ENCODE assay signal across 15 cellular contexts in the genomic region with DNA sequence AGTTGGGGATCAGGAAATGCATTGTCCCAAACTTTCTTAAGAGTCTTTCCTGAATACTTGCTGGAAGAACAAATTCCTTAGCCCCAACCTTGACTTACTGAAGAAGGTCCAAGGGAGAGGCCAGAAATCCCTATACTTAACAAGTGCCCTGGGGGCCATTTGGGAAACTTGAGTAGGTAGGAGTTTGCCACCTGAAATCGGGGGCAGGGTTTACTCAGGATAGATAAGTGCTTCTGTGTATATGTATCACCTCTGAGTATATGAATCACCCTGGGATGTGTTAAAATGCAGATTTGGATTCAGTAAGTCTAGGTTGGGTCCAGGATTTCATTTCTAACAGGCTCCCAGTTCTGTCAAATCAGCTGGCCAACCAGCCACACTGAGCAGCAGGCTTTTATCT. TPM values are rescaled to one million over a fixed set of nuclear protein-coding genes. Genes with fewer than 3 reads are reported as not detected.
DNase-seq lines count a peak whose midpoint lies in the region; ATAC-seq and TF ChIP-seq lines count a peak whose summit lies in the region.
"Had no signal": no experiment of that assay in that cellular context is flagged by ENCODE, and none has a peak within 500 bp of the region (broad histone marks: within the 10 kb centered on the region; RNA-seq: fewer than 3 reads in every experiment).

No MANE protein-coding gene starts in this region.

- DNase-seq in GM23338 (ENCODE audit: low spot score), result peak; percentile 8
- no peak for DNase-seq in RWPE2 (ENCODE audit: low spot score)
- DNase-seq in islet precursor cell, result peak; percentile 64
- no peak for DNase-seq in testis
- DNase-seq in SJCRH30, result no peak
- DNase-seq in stimulated activated CD4-positive, alpha-beta T cell treated with anti-CD3 and anti-CD28 coated beads, Interleukin-15, amount 100 ng/mL, for 24 hours, result no peak
- no peak for DNase-seq in activated naive CD8-positive, alpha-beta T cell treated with anti-CD3 and anti-CD28 coated beads for 36 hours
- DNase-seq: 8988T; CD4-positive, alpha-beta memory T cell; DMS153; DMS79; GM23248; HCEC 1CT had no signal

- no peaks in the 10 kb centered on the region; the same call in 1 of the 2 replicates for H3K4me1 ChIP-seq in GM23338 (ENCODE audit: insufficient read depth)
- H3K4me1 ChIP-seq in RWPE2 (ENCODE audit: insufficient read depth, poor library complexity, severe bottlenecking), result no peaks in the 10 kb centered on the region
- peaks cover 12% of the 10 kb centered on the region for H3K4me1 ChIP-seq in testis
- H3K4me1 ChIP-seq in SJCRH30, result no peaks in the 10 kb centered on the region
- H3K4me1 ChIP-seq: BLaER1 had no signal

- H3K79me2 ChIP-seq in GM23338 (replicated peaks; ENCODE audit: insufficient read depth), result no peaks in the 10 kb centered on the region

- peaks cover 6% of the 10 kb centered on the region for H3K4me1 Mint-ChIP-seq in GM23338
- H3K4me1 Mint-ChIP-seq in activated naive CD8-positive, alpha-beta T cell treated with anti-CD3 and anti-CD28 coated beads for 36 hours, result no peaks in the 10 kb centered on the region
- H3K4me1 Mint-ChIP-seq: CD14-positive monocyte; CD4-positive, alpha-beta memory T cell had no signal

- H3K27me3 Mint-ChIP-seq in GM23338 (ENCODE audit: insufficient read depth, low read depth, poor library complexity), result peaks cover 4% of the 10 kb centered on the region
- no peaks in the 10 kb centered on the region for H3K27me3 Mint-ChIP-seq in activated naive CD8-positive, alpha-beta T cell treated with anti-CD3 and anti-CD28 coated beads for 36 hours

- ATAC-seq in GM23338 (no peak), RWPE2 (ENCODE audit: low read depth) (peak; percentile 21; the same call in 1 of the 3 replicates)

- H3K27me3 ChIP-seq in GM23338 (ENCODE audit: insufficient read depth) (no peaks in the 10 kb centered on the region), RWPE2 (ENCODE audit: insufficient read depth, poor library complexity, severe bottlenecking) (no peaks in the 10 kb centered on the region), testis (no peaks in the 10 kb centered on the region), SJCRH30 (no peaks in the 10 kb centered on the region)
- H3K27me3 ChIP-seq: BLaER1 had no signal

- no peak overlapping the region for H3K4me3 Mint-ChIP-seq in GM23338
- H3K4me3 Mint-ChIP-seq in activated naive CD8-positive, alpha-beta T cell treated with anti-CD3 and anti-CD28 coated beads for 36 hours, result no peak overlapping the region
- H3K4me3 Mint-ChIP-seq: CD14-positive monocyte; CD4-positive, alpha-beta memory T cell had no signal

- H3F3A ChIP-seq in GM23338 (replicated peaks; ENCODE audit: low read depth), result no peaks in the 10 kb centered on the region

- no peak overlapping the region for H2AFZ ChIP-seq in GM23338
- H2AFZ ChIP-seq: GM23248 had no signal

- TF ChIP-seq CTCF in GM23338 (conservative IDR thresholded peaks at IDR 0.05; ENCODE audit: low read depth in 2 of 2), result no peak
- TF ChIP-seq CTCF in RWPE2 (IDR thresholded peaks at IDR 0.05; ENCODE audit: poor library complexity, severe bottlenecking), result no peak
- TF ChIP-seq CTCF in testis (IDR thresholded peaks at IDR 0.05), result no peak

- no peaks in the 10 kb centered on the region for H3K9me3 ChIP-seq in RWPE2 (ENCODE audit: severe bottlenecking)
- no peaks in the 10 kb centered on the region for H3K9me3 ChIP-seq in testis
- H3K9me3 ChIP-seq in SJCRH30 (replicated peaks), result no peaks in the 10 kb centered on the region
- H3K9me3 ChIP-seq: BLaER1 had no signal

- peaks cover 5% of the 10 kb centered on the region; the same call in 1 of the 3 replicates for H3K9me3 Mint-ChIP-seq in GM23338
- peaks cover 2% of the 10 kb centered on the region for H3K9me3 Mint-ChIP-seq in activated naive CD8-positive, alpha-beta T cell treated with anti-CD3 and anti-CD28 coated beads for 36 hours

- H4K20me1 ChIP-seq in GM23338 (replicated peaks; ENCODE audit: insufficient read depth), result no peaks in the 10 kb centered on the region
- H4K20me1 ChIP-seq: BLaER1 had no signal

- H3K27ac ChIP-seq in GM23338 (ENCODE audit: low read depth) (no peak overlapping the region), RWPE2 (ENCODE audit: poor library complexity, severe bottlenecking) (no peak overlapping the region), testis (peak overlapping the region; percentile 44 to 70), SJCRH30 (no peak overlapping the region)
- H3K27ac ChIP-seq: BLaER1, GM23248 had no signal

- no peak overlapping the region for H3K27ac Mint-ChIP-seq in GM23338
- H3K27ac Mint-ChIP-seq in activated naive CD8-positive, alpha-beta T cell treated with anti-CD3 and anti-CD28 coated beads for 36 hours, result no peak overlapping the region
- H3K27ac Mint-ChIP-seq: CD14-positive monocyte; CD4-positive, alpha-beta memory T cell had no signal

- 79 to 86% methylated on average over 1 of the region's 1 CpG for WGBS in testis, 2 donors

- no peaks in the 10 kb centered on the region for H3K36me3 ChIP-seq in GM23338 (ENCODE audit: insufficient read depth)
- H3K36me3 ChIP-seq in RWPE2 (ENCODE audit: low read depth), result no peaks in the 10 kb centered on the region
- H3K36me3 ChIP-seq in testis (ENCODE audit: low read depth, missing control alignments), result no peaks in the 10 kb centered on the region
- H3K36me3 ChIP-seq in SJCRH30, result no peaks in the 10 kb centered on the region
- H3K36me3 ChIP-seq: BLaER1 had no signal

- intact Hi-C loops in testis (cut with DNase I; ENCODE audit: low total_unique reads), result no loop called here

- H3K4me2 ChIP-seq in GM23338, result no peak overlapping the region
- H3K4me2 ChIP-seq: BLaER1 had no signal

- H3K4me3 ChIP-seq in GM23338, result no peak overlapping the region
- no peak overlapping the region for H3K4me3 ChIP-seq in RWPE2 (ENCODE audit: severe bottlenecking)
- H3K4me3 ChIP-seq in testis, result no peak overlapping the region
- no peak overlapping the region for H3K4me3 ChIP-seq in SJCRH30
- H3K4me3 ChIP-seq: BLaER1, GM23248 had no signal

- H3K9me2 ChIP-seq in GM23338 (ENCODE audit: insufficient read depth), result no peaks in the 10 kb centered on the region

- TF ChIP-seq POLR2A in testis (IDR thresholded peaks at IDR 0.05), result no peak

- H3K36me3 Mint-ChIP-seq in GM23338 (ENCODE audit: low read depth), result no peaks in the 10 kb centered on the region
- H3K36me3 Mint-ChIP-seq in activated naive CD8-positive, alpha-beta T cell treated with anti-CD3 and anti-CD28 coated beads for 36 hours, result no peaks in the 10 kb centered on the region
- H3K36me3 Mint-ChIP-seq: CD14-positive monocyte; CD4-positive, alpha-beta memory T cell had no signal

TF ChIP-seq in GM23338, 12 proteins besides CTCF, POLR2A, EP300 and RAD21 (continues in another document):
- TF ChIP-seq ZNF331 (CRISPR knock-in tag; IDR thresholded peaks at IDR 0.05; ENCODE audit: low read depth) (no peak), EZH2 (IDR thresholded peaks at IDR 0.05; ENCODE audit: low read depth, unreplicated experiment) (no peak), CREB1 (CRISPR knock-in tag; IDR thresholded peaks at IDR 0.05; ENCODE audit: low read depth) (no peak)
- TF ChIP-seq, protein P1, sequence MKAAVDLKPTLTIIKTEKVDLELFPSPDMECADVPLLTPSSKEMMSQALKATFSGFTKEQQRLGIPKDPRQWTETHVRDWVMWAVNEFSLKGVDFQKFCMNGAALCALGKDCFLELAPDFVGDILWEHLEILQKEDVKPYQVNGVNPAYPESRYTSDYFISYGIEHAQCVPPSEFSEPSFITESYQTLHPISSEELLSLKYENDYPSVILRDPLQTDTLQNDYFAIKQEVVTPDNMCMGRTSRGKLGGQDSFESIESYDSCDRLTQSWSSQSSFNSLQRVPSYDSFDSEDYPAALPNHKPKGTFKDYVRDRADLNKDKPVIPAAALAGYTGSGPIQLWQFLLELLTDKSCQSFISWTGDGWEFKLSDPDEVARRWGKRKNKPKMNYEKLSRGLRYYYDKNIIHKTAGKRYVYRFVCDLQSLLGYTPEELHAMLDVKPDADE (IDR thresholded peaks at IDR 0.05), result no peak

RNA-seq across cellular contexts. Expression of a gene that starts 47.9 kb away (rescaled TPM):
- 114 and 119 TPM in 2 replicates for total RNA-seq in GM23338 (2014; rRNA removed; shearing (Covaris generic))
- 276 TPM in 2 replicates for polyA plus RNA-seq in GM23338 (2016; fragmentation: Nextera tagmentation; extraction: Ambion mirVana)
- 100 to 1,000 TPM in 1 of 2 donors, 10 to 100 TPM in 1; 99.8 to 102 TPM for total RNA-seq in testis
- 37.8 TPM for polyA plus RNA-seq in testis (ENCODE audit: insufficient read depth, low read depth, low replicate concordance)
- 9.3 and 9.4 TPM in 2 replicates for total RNA-seq in SJCRH30 (2014; rRNA removed; shearing (Covaris generic))
- under 1 TPM in 1 of 2 experiments, not detected in 1; 0.30 TPM for total RNA-seq in activated naive CD8-positive, alpha-beta T cell treated with anti-CD3 and anti-CD28 coated beads for 36 hours

Comparison
In these comparisons a context has a peak if more than half of its experiments do, and no peak if none do; other contexts are left out.
1. DNase-seq: peak in GM23338 (single experiment) and islet precursor cell (single experiment); none in RWPE2 (single experiment), testis (single experiment), SJCRH30 (0 of 2), stimulated activated CD4-positive, alpha-beta T cell treated with anti-CD3 and anti-CD28 coated beads, Interleukin-15, amount 100 ng/mL, for 24 hours (single experiment) and activated naive CD8-positive, alpha-beta T cell treated with anti-CD3 and anti-CD28 coated beads for 36 hours (single experiment).
2. H3K27ac ChIP-seq: peak in testis (2 of 2); none in GM23338 (single experiment), RWPE2 (single experiment) and SJCRH30 (single experiment).